Comparison of ENCODE assay signal across 9 cellular contexts in genomic region chr17:42116705-42117396, GRCh38. TPM values are rescaled to one million over a fixed set of nuclear protein-coding genes. Genes with fewer than 3 reads are reported as not detected.
A peak's percentile ranks its signal among the peaks of the same experiment; 100 is the strongest.
DNase-seq lines count a peak whose midpoint lies in the region; ATAC-seq and TF ChIP-seq lines count a peak whose summit lies in the region.
"Had no signal": no experiment of that assay in that cellular context is flagged by ENCODE, and none has a peak within 500 bp of the region (broad histone marks: within the 10 kb centered on the region; RNA-seq: fewer than 3 reads in every experiment).

No MANE protein-coding gene starts in this region.

- in situ Hi-C loops in Panc1 (cut with HindIII; ENCODE audit: low pct_unique_long_range_greater_than_20kb, low sequenced_read_pairs): no loop called here

- H3K27ac ChIP-seq in Panc1 (ENCODE audit: low read length) (no peak overlapping the region), esophagus squamous epithelium (no peak overlapping the region)
- H3K27ac ChIP-seq: SK-N-MC had no signal

- peaks cover 11% of the 10 kb centered on the region for H3K36me3 Mint-ChIP-seq in nephron (ENCODE audit: low read depth)

- WGBS in esophagus squamous epithelium, 2 donors: 18 to 24% methylated on average over 8 to 10 of the region's 18 CpGs

- H3K27me3 ChIP-seq in Panc1 (ENCODE audit: control insufficient read depth, insufficient read depth, low read length): no peaks in the 10 kb centered on the region
- H3K27me3 ChIP-seq in esophagus squamous epithelium: no peaks in the 10 kb centered on the region

- 0 out of 2 replicates have a peak, but pooled peaks have one; percentile 19 for ATAC-seq in Panc1
- ATAC-seq in HG03108 (IDR thresholded peaks at IDR 0.05; ENCODE audit: unreplicated experiment): no peak

- H3K9me3 Mint-ChIP-seq in nephron: no peaks in the 10 kb centered on the region

- H3K4me3 Mint-ChIP-seq in nephron: peak overlapping the region; percentile 38 to 50 (median 43)

- no peak for TF ChIP-seq POLR2A in esophagus squamous epithelium (IDR thresholded peaks at IDR 0.05)

- no peaks in the 10 kb centered on the region for H3K36me3 ChIP-seq in Panc1 (ENCODE audit: control insufficient read depth, insufficient read depth, low read length)
- H3K36me3 ChIP-seq in esophagus squamous epithelium: peaks cover 0 to 59% (median 11%) of the 10 kb centered on the region in 3 donors

- DNase-seq in DMS114 treated with DMSO at 0.1 percent for 48 hours (lab: John Stamatoyannopoulos, UW; ENCODE audit: unreplicated experiment): peak; percentile 72
- DNase-seq in Panc1 (ENCODE audit: low read depth, low spot score): no peak
- DNase-seq in activated T-cell treated with anti-CD3 and anti-CD28 coated beads, Interleukin-2, amount 50 U/mL, for 1 hour: peak; percentile 83
- peak; percentile 42 for DNase-seq in esophagus squamous epithelium (lab: John Stamatoyannopoulos, UW)
- peak; percentile 71 to 85 (median 77) for DNase-seq in stimulated activated naive CD4-positive, alpha-beta T cell (lab: John Stamatoyannopoulos, UW)

- intact Hi-C loops in Panc1 (cut with micrococcal nuclease; ENCODE audit: unreplicated experiment): no loop called here
- intact Hi-C loops in esophagus squamous epithelium (cut with DNase I): loop anchor here (5.0 kb wide), 1 partner anchor 50 kb away; no protein-coding TSS in a partner anchor

- peaks cover 32% of the 10 kb centered on the region for H3K4me1 Mint-ChIP-seq in nephron

- BruUV-seq in Panc1 (replicated peaks; lab: Mats Ljungman, UMichigan): no TSS peak

- H3K27me3 Mint-ChIP-seq in nephron (ENCODE audit: low read depth): peaks cover 4% of the 10 kb centered on the region

- H3K4me1 ChIP-seq in Panc1 (ENCODE audit: control insufficient read depth, insufficient read depth, low read length): peaks cover 16% of the 10 kb centered on the region
- peaks cover 21 to 76% (median 28%) of the 10 kb centered on the region in 3 donors for H3K4me1 ChIP-seq in esophagus squamous epithelium

- H3K4me3 ChIP-seq in Panc1 (ENCODE audit: low read depth in 2 of 2, low read length in 2 of 2) (no peak overlapping the region), esophagus squamous epithelium (no peak overlapping the region)
- H3K4me3 ChIP-seq: SK-N-MC had no signal

- TF ChIP-seq CTCF in LNCAP (IDR thresholded peaks at IDR 0.05) (peak; percentile 85), Panc1 (IDR thresholded peaks at IDR 0.05) (peak; percentile 76), esophagus squamous epithelium (IDR thresholded peaks at IDR 0.05) (peak; percentile 69 to 90 (median 88)), nephron (IDR thresholded peaks at IDR 0.05; ENCODE audit: unreplicated experiment in 3 of 3) (peak; percentile 83 to 86 (median 86))

- POLR2A ChIA-PET in Panc1 (lab: Charles Lee): no interaction called here

- H3K27ac Mint-ChIP-seq in nephron: peak overlapping the region in 2 of 3 experiments; percentile 0 to 1

- H3K9me3 ChIP-seq in Panc1 (ENCODE audit: control insufficient read depth, insufficient read depth, low read depth, low read length) (no peaks in the 10 kb centered on the region), esophagus squamous epithelium (no peaks in the 10 kb centered on the region)

- CTCF ChIA-PET in Panc1 (lab: Charles Lee): no interaction called here

RNA-seq across cellular contexts. Expression of gene KAT2A, which starts 4.3 kb away (rescaled TPM):
- total RNA-seq in Panc1 (2021; ENCODE audit: unreplicated experiment): 67.0 TPM
- 60.6 TPM for polyA plus RNA-seq in Panc1 (2012; ENCODE audit: insufficient read length)
- total RNA-seq in esophagus squamous epithelium: 10 to 100 TPM in 3 of 4 donors, 1 to 10 TPM in 1; 9.3 to 34.1 (median 27.0) TPM

RNA-seq across cellular contexts. Expression of gene DHX58, which starts 4.3 kb away (rescaled TPM):
- total RNA-seq in Panc1 (2021; ENCODE audit: unreplicated experiment) (9.7 TPM), esophagus squamous epithelium (10 to 100 TPM in 1 of 4 donors, 1 to 10 TPM in 3; 3.9 to 10.4 (median 8.9) TPM)
- polyA plus RNA-seq in Panc1 (2012; ENCODE audit: insufficient read length): 8.5 TPM

RNA-seq across cellular contexts. Expression of gene HSPB9, which starts 5.8 kb away (rescaled TPM):
- total RNA-seq in Panc1 (2021; ENCODE audit: unreplicated experiment) (not detected), esophagus squamous epithelium (not detected)
- not detected for polyA plus RNA-seq in Panc1 (2012; ENCODE audit: insufficient read length)

RNA-seq across cellular contexts. Expression of gene ZNF385C, which starts 18.6 kb away (rescaled TPM):
- total RNA-seq in Panc1 (2021; ENCODE audit: unreplicated experiment) (0.21 TPM), esophagus squamous epithelium (under 1 TPM in 2 of 4 donors, not detected in 2; 0.18 to 0.38 TPM)
- polyA plus RNA-seq in Panc1 (2012; ENCODE audit: insufficient read length): 0.35 TPM

RNA-seq across cellular contexts. Expression of gene RAB5C, which starts 37.9 kb away (rescaled TPM):
- 141 TPM for total RNA-seq in Panc1 (2021; ENCODE audit: unreplicated experiment)
- 195 TPM for polyA plus RNA-seq in Panc1 (2012; ENCODE audit: insufficient read length)
- total RNA-seq in esophagus squamous epithelium: 100 to 1,000 TPM in 1 of 4 donors, 10 to 100 TPM in 3; 68.5 to 107 (median 78.6) TPM
